In the genomic region with DNA sequence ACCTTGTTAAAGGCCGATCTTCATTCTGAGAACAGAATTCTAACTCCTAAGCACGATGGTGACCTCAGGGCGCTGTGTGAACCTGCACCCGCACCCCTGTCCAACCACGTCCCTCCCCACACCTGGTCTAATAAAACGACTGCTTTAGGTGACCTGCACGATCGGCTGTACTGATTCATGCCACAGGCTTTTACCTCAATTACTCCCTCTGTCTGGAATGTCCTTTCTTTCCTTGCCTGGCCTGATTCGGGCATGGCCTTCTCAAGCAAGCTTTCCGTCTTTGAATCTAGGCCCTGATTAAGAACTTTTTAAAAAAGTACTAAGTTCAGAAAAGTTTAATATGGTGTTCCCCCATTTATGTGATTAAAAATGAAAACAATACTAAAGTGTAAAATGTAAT, we compare ENCODE assay signal across 8 cellular contexts. TPM values are rescaled to one million over a fixed set of nuclear protein-coding genes. Genes with fewer than 3 reads are reported as not detected.
DNase-seq lines count a peak whose midpoint lies in the region; ATAC-seq and TF ChIP-seq lines count a peak whose summit lies in the region.

No MANE protein-coding gene starts in this region.

- H3K4me2 ChIP-seq in Loucy (ENCODE audit: low read depth, low read length, poor library complexity, severe bottlenecking), result peak overlapping the region; percentile 97

- no peaks in the 10 kb centered on the region for H3K9me3 ChIP-seq in CD4-positive, alpha-beta T cell (ENCODE audit: control insufficient read depth, low read length)
- H3K9me3 ChIP-seq in Loucy (ENCODE audit: insufficient read depth, low read depth, low read length) (no peaks in the 10 kb centered on the region), lung (ENCODE audit: control insufficient read depth in 2 of 2, insufficient read depth in 1 of 2, low read length in 1 of 2) (no peaks in the 10 kb centered on the region), uterus (no peaks in the 10 kb centered on the region)

- peaks cover 29% of the 10 kb centered on the region for H4K20me1 ChIP-seq in Loucy (ENCODE audit: insufficient read depth, low read length, poor library complexity, severe bottlenecking)

- intact Hi-C loops in CD4-positive, alpha-beta T cell (cut with DNase I, micrococcal nuclease), result loop anchor here (5.0 kb wide), 4 partner anchors 117 to 973 kb away; a partner anchor contains a TSS
- intact Hi-C loops in uterus (cut with DNase I; ENCODE audit: low total_unique reads), result no loop called here
- intact Hi-C loops in sciatic nerve (cut with DNase I), result no loop called here

- H3K27me3 ChIP-seq in CD4-positive, alpha-beta T cell (ENCODE audit: control insufficient read depth, insufficient read depth, low read length), result peaks cover 4% of the 10 kb centered on the region
- H3K27me3 ChIP-seq in Loucy (ENCODE audit: insufficient read depth, low read length, poor library complexity, severe bottlenecking) (no peaks in the 10 kb centered on the region), lung (ENCODE audit: control insufficient read depth, insufficient read depth) (no peaks in the 10 kb centered on the region), uterus (no peaks in the 10 kb centered on the region)

- peaks cover 45% of the 10 kb centered on the region for H3K4me1 Mint-ChIP-seq in CD4-positive, alpha-beta T cell (ENCODE audit: low read depth)

- no peak for DNase-seq in CD4-positive, alpha-beta T cell
- DNase-seq in caudate nucleus (lab: John Stamatoyannopoulos, UW), result no peak
- no peak for DNase-seq in lung (ENCODE audit: low spot score)
- no peak for DNase-seq in uterus
- DNase-seq in activated CD4-positive, alpha-beta T cell treated with anti-CD3 and anti-CD28 coated beads for 1 hour, result no peak
- DNase-seq in sciatic nerve (ENCODE audit: low spot score), result no peak
- no peak for DNase-seq in NCI-H748 treated with DMSO at 0.1 percent for 48 hours (lab: John Stamatoyannopoulos, UW)

- H3K27me3 Mint-ChIP-seq in CD4-positive, alpha-beta T cell, result peaks cover 16% of the 10 kb centered on the region

- peak overlapping the region; percentile 89 for H3K9ac ChIP-seq in Loucy (ENCODE audit: low read depth, low read length, poor library complexity, severe bottlenecking)

- H3K4me3 Mint-ChIP-seq in CD4-positive, alpha-beta T cell, result peak overlapping the region; percentile 97

- no peaks in the 10 kb centered on the region for H3K36me3 ChIP-seq in Loucy (ENCODE audit: insufficient read depth, low read length)
- no peaks in the 10 kb centered on the region for H3K36me3 ChIP-seq in lung (ENCODE audit: control insufficient read depth in 2 of 2, insufficient read depth in 2 of 2, low read length in 2 of 2)
- no peaks in the 10 kb centered on the region for H3K36me3 ChIP-seq in uterus

- peak overlapping the region; percentile 85 for H3K4me3 ChIP-seq in Loucy (ENCODE audit: low read length, poor library complexity, severe bottlenecking)
- peak overlapping the region; percentile 30 for H3K4me3 ChIP-seq in lung
- H3K4me3 ChIP-seq in uterus, result peak overlapping the region; percentile 91

- no peak overlapping the region for H3K27ac ChIP-seq in CD4-positive, alpha-beta T cell (ENCODE audit: low read depth, low read length)
- peak overlapping the region; percentile 92 for H3K27ac ChIP-seq in caudate nucleus (ENCODE audit: low read depth, low read length)
- H3K27ac ChIP-seq in lung (ENCODE audit: low read depth in 1 of 2, low read length in 1 of 2), result peak overlapping the region; percentile 95 to 99
- peak overlapping the region; percentile 89 to 91 for H3K27ac ChIP-seq in uterus

- 37 to 49% methylated on average over 10 of the region's 10 CpGs for WGBS in lung, 2 donors

- no peaks in the 10 kb centered on the region for H3K9me2 ChIP-seq in Loucy (replicated peaks; ENCODE audit: low read depth, low read length)

- no peaks in the 10 kb centered on the region for H3F3A ChIP-seq in Loucy (ENCODE audit: low read depth)

- H3K79me2 ChIP-seq in Loucy (ENCODE audit: insufficient read depth, low read length), result peaks cover 50% of the 10 kb centered on the region

- H3K4me1 ChIP-seq in Loucy (ENCODE audit: insufficient read depth, low read length, poor library complexity, severe bottlenecking) (peaks cover 22% of the 10 kb centered on the region), lung (ENCODE audit: control insufficient read depth in 2 of 2, insufficient read depth in 2 of 2, low read length in 2 of 2) (peaks cover 0 to 11% of the 10 kb centered on the region in 2 donors), uterus (peaks cover 5 to 7% of the 10 kb centered on the region in 2 donors)

- peak overlapping the region; percentile 90 for H2AFZ ChIP-seq in Loucy (ENCODE audit: low read length)

- ATAC-seq in CD4-positive, alpha-beta T cell (ENCODE audit: poor library complexity), result no peak
- ATAC-seq in lung (ENCODE audit: insufficient read depth, low FRiP score) (no peak), sciatic nerve (no peak)

- POLR2A ChIA-PET in CD4-positive, alpha-beta T cell (lab: Charles Lee), result interaction anchor here (0.7 to 3.1 kb wide), 20 partner anchors 9 to 1769 kb away, joined by 3 to 73 read pairs (median 4); a partner anchor contains a TSS

- H3K36me3 Mint-ChIP-seq in CD4-positive, alpha-beta T cell (ENCODE audit: low read depth), result peaks cover 18% of the 10 kb centered on the region

- CTCF ChIA-PET in CD4-positive, alpha-beta T cell (lab: Charles Lee), result interaction anchor here (1.2 kb wide), 1 partner anchor 14 kb away, joined by 3 read pairs; no protein-coding TSS in a partner anchor

- TF ChIP-seq CTCF in CD4-positive, alpha-beta T cell (IDR thresholded peaks at IDR 0.05), result no peak
- TF ChIP-seq CTCF in Loucy (conservative IDR thresholded peaks at IDR 0.05; ENCODE audit: low read length) (no peak), lung (IDR thresholded peaks at IDR 0.05; ENCODE audit: control extremely low read depth, extremely low read depth) (no peak), uterus (IDR thresholded peaks at IDR 0.05) (no peak)

- peak overlapping the region; percentile 97 for H3K27ac Mint-ChIP-seq in CD4-positive, alpha-beta T cell

- H3K9me3 Mint-ChIP-seq in CD4-positive, alpha-beta T cell, result no peaks in the 10 kb centered on the region

- no peak for TF ChIP-seq POLR2A in uterus (IDR thresholded peaks at IDR 0.05)

RNA-seq across cellular contexts. Expression of a gene that starts 0.8 kb away (rescaled TPM):
- 100 to 1,000 TPM; 164 to 179 TPM for total RNA-seq in CD4-positive, alpha-beta T cell
- total RNA-seq in lung (100 to 1,000 TPM in 1 of 2 donors, 10 to 100 TPM in 1; 59.2 to 167 TPM), uterus (100 to 1,000 TPM in 2 of 4 donors, 10 to 100 TPM in 2; 43.3 to 178 (median 87.2) TPM), sciatic nerve (125 TPM)
- polyA plus RNA-seq in lung, result 10 to 100 TPM; 25.7 to 33.2 TPM

RNA-seq across cellular contexts. Expression of a gene that starts 37.1 kb away (rescaled TPM):
- total RNA-seq in CD4-positive, alpha-beta T cell, result not detected
- total RNA-seq in lung (not detected), uterus (under 1 TPM in 1 of 4 donors, not detected in 3; 0.14 TPM), sciatic nerve (0.13 TPM)
- polyA plus RNA-seq in lung, result not detected

Comparison
In these comparisons a context has a peak if more than half of its experiments do, and no peak if none do; other contexts are left out.
1. H3K4me3 ChIP-seq: peak in every context shown above with its lines; median percentile 91 in uterus; 85 in Loucy; 30 in lung.
2. intact Hi-C loops: an anchor here in CD4-positive, alpha-beta T cell (5.0 kb wide); none called in uterus and sciatic nerve.